Comparison of ENCODE assay signal across 9 cellular contexts in the genomic region with DNA sequence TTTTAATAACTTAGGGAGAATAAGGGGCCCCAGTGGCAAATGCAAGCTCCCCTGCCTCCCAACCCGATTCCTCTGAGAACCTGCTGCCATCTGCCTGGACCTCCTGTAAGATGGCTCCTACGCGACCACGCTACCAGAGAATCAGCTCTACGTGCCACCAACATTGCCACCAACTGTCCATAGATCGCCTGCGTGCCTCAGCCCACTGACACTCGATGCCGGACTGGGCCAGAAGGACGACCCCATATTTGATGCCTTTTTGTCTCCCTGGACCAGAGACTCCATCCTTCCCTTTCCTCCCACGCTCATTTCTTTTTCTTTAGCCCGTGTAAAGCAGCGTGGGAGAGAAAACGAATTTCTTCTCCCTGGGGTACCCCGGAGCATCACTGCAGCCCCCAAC. TPM values are rescaled to one million over a fixed set of nuclear protein-coding genes. Genes with fewer than 3 reads are reported as not detected.
DNase-seq lines count a peak whose midpoint lies in the region; ATAC-seq, FAIRE-seq and TF ChIP-seq lines count a peak whose summit lies in the region.
"Had no signal": no experiment of that assay in that cellular context is flagged by ENCODE, and none has a peak within 500 bp of the region (broad histone marks: within the 10 kb centered on the region; RNA-seq: fewer than 3 reads in every experiment).

No MANE protein-coding gene starts in this region.

- ATAC-seq in GM19023 (IDR thresholded peaks at IDR 0.05; ENCODE audit: unreplicated experiment) = peak; percentile 26
- peak; percentile 4 for ATAC-seq in HG03196 (IDR thresholded peaks at IDR 0.05; ENCODE audit: unreplicated experiment)
- no peak for ATAC-seq in right lobe of liver

- H3F3A ChIP-seq in PC-9 (ENCODE audit: insufficient read depth, low read depth) = peaks cover 19% of the 10 kb centered on the region; the same call in 1 of the 2 replicates

- peaks cover 42% of the 10 kb centered on the region for H3K79me2 ChIP-seq in PC-9 (ENCODE audit: low read depth)

- H3K4me2 ChIP-seq in PC-9 = peak overlapping the region; percentile 76

- peak overlapping the region; percentile 85 to 92 for H3K4me3 Mint-ChIP-seq in CD14-positive monocyte

- peaks cover 5 to 7% of the 10 kb centered on the region in 2 donors for H3K36me3 Mint-ChIP-seq in CD14-positive monocyte

- H3K27me3 Mint-ChIP-seq in CD14-positive monocyte (ENCODE audit: low read depth in 3 of 3) = peaks cover 4% of the 10 kb centered on the region in 3 donors

- H3K4me1 Mint-ChIP-seq in CD14-positive monocyte = peaks cover 31% of the 10 kb centered on the region

- H3K9me3 Mint-ChIP-seq in CD14-positive monocyte = peaks cover 0 to 2% (median 0%) of the 10 kb centered on the region in 7 donors

- POLR2A ChIA-PET in PC-9 (lab: Charles Lee; ENCODE audit: unreplicated experiment) = interaction anchor here (0.7 kb wide), 1 partner anchor 1942 kb away, joined by 3 read pairs; no protein-coding TSS in a partner anchor

- no peaks in the 10 kb centered on the region for H3K9me2 ChIP-seq in PC-9 (ENCODE audit: insufficient read depth)

- no peak for TF ChIP-seq POLR2A in right lobe of liver (IDR thresholded peaks at IDR 0.05)

- H3K4me1 ChIP-seq in PC-9 (replicated peaks; ENCODE audit: insufficient read depth) (peaks cover 39% of the 10 kb centered on the region), right lobe of liver (peaks cover 0 to 7% (median 0%) of the 10 kb centered on the region in 4 donors), stomach smooth muscle (ENCODE audit: control insufficient read depth, insufficient read depth, low read length) (peaks cover 22% of the 10 kb centered on the region)

- H3K9ac ChIP-seq in stomach smooth muscle (ENCODE audit: low read length in 2 of 2) = peak overlapping the region; percentile 96 to 99

- WGBS in right lobe of liver (ENCODE audit: insufficient coverage, low coverage, low lambda C conversion rate, missing lambda C conversion rate) = 11% methylated on average over 15 of the region's 15 CpGs

- H3K9me3 ChIP-seq in PC-9 (ENCODE audit: insufficient read depth, low read depth) (no peaks in the 10 kb centered on the region), right lobe of liver (no peaks in the 10 kb centered on the region), stomach smooth muscle (ENCODE audit: control insufficient read depth in 2 of 2, low read length in 2 of 2) (no peaks in the 10 kb centered on the region)

- intact Hi-C loops in CD14-positive monocyte (cut with micrococcal nuclease) = no loop called here
- intact Hi-C loops in PC-9 (cut with micrococcal nuclease; ENCODE audit: unreplicated experiment) = no loop called here
- intact Hi-C loops in right lobe of liver (cut with DNase I) = no loop called here

- BruUV-seq in PC-9 (replicated peaks; lab: Mats Ljungman, UMichigan) = TSS peak; percentile 77

- no peaks in the 10 kb centered on the region for H4K20me1 ChIP-seq in PC-9 (ENCODE audit: insufficient read depth)

- peak overlapping the region in 3 of 7 donors; percentile 28 to 50 (median 43) for H3K27ac Mint-ChIP-seq in CD14-positive monocyte

- peak overlapping the region; percentile 81 for H2AFZ ChIP-seq in PC-9

- TF ChIP-seq CTCF in CD14-positive monocyte (IDR thresholded peaks at IDR 0.05) (no peak), PC-9 (conservative IDR thresholded peaks at IDR 0.05) (no peak), bronchial epithelial cell (IDR thresholded peaks at IDR 0.05; ENCODE audit: insufficient read depth, low read length, severe bottlenecking) (no peak), right lobe of liver (IDR thresholded peaks at IDR 0.05) (no peak)

- H3K27me3 ChIP-seq in PC-9 (ENCODE audit: insufficient read depth, low read depth) (no peaks in the 10 kb centered on the region), bronchial epithelial cell (ENCODE audit: control insufficient read depth, insufficient read depth, low read length) (no peaks in the 10 kb centered on the region), right lobe of liver (no peaks in the 10 kb centered on the region), stomach smooth muscle (ENCODE audit: control insufficient read depth in 1 of 2, insufficient read depth in 2 of 2, low read length in 2 of 2) (no peaks in the 10 kb centered on the region)

- H3K36me3 ChIP-seq in PC-9 (ENCODE audit: low read depth) (0 out of 2 replicates have a peak, but pooled peaks cover 6% of the 10 kb centered on the region), bronchial epithelial cell (ENCODE audit: control insufficient read depth, insufficient read depth, low read length) (peaks cover 1% of the 10 kb centered on the region), right lobe of liver (no peaks in the 10 kb centered on the region), stomach smooth muscle (ENCODE audit: control insufficient read depth in 2 of 2, insufficient read depth in 2 of 2, low read length in 2 of 2) (no peaks in the 10 kb centered on the region)

- DNase-seq in CD14-positive monocyte (ENCODE audit: low spot score) (no peak), PC-9 (peak in 1 of 2 experiments; percentile 15), bronchial epithelial cell (ENCODE audit: low read depth) (no peak), right lobe of liver (no peak)
- no peak for DNase-seq in activated CD4-positive, CD25-positive, alpha-beta regulatory T cell treated with anti-CD3 and anti-CD28 coated beads, Interleukin-2, amount 50 U/mL, for 72 hours

- peak overlapping the region; percentile 64; the same call in 1 of the 2 replicates for H3K27ac ChIP-seq in PC-9
- H3K27ac ChIP-seq in right lobe of liver = peak overlapping the region; percentile 66 to 83 (median 75)
- H3K27ac ChIP-seq in stomach smooth muscle (ENCODE audit: low read length) = peak overlapping the region; percentile 92

- H3K4me3 ChIP-seq in PC-9 (peak overlapping the region; percentile 74; the same call in 1 of the 2 replicates), bronchial epithelial cell (ENCODE audit: low read depth, low read length) (peak overlapping the region; percentile 57), right lobe of liver (peak overlapping the region; percentile 68 to 85 (median 78)), stomach smooth muscle (ENCODE audit: low read length in 2 of 2) (peak overlapping the region; percentile 91 to 94)

- CTCF ChIA-PET in PC-9 (lab: Charles Lee) = no interaction called here

- FAIRE-seq in bronchial epithelial cell (lab: Jason Lieb, UNC) = no peak
- FAIRE-seq: TTC549 had no signal

RNA-seq across cellular contexts. Expression of a gene that starts 0.6 kb away (rescaled TPM):
- polyA plus RNA-seq in CD14-positive monocyte = 1 to 10 TPM; 4.1 to 7.5 TPM
- 33.6 and 34.5 TPM in 2 replicates for total RNA-seq in PC-9 (2021)
- total RNA-seq in bronchial epithelial cell = 21.3 and 22.7 TPM in 2 replicates
- 10 to 100 TPM in 5 of 6 experiments, 1 to 10 TPM in 1; 9.4 to 15.3 (median 10.6) TPM for total RNA-seq in right lobe of liver

RNA-seq across cellular contexts. Expression of a gene that starts 0.6 kb away (rescaled TPM):
- not detected for polyA plus RNA-seq in CD14-positive monocyte
- not detected in 2 replicates for total RNA-seq in PC-9 (2021)
- not detected in 2 replicates for total RNA-seq in bronchial epithelial cell
- not detected for total RNA-seq in right lobe of liver

Comparison
In these comparisons a context has a peak if more than half of its experiments do, and no peak if none do; other contexts are left out.
1. ATAC-seq: peak in GM19023 (single experiment) and HG03196 (single experiment); none in right lobe of liver (0 of 4).
2. Peak in every context shown above with its lines, with median percentiles within 50 percentile points of each other: H3K27ac ChIP-seq and H3K4me3 ChIP-seq.